ENCODE assay signal across 8 cellular contexts in the genomic region with DNA sequence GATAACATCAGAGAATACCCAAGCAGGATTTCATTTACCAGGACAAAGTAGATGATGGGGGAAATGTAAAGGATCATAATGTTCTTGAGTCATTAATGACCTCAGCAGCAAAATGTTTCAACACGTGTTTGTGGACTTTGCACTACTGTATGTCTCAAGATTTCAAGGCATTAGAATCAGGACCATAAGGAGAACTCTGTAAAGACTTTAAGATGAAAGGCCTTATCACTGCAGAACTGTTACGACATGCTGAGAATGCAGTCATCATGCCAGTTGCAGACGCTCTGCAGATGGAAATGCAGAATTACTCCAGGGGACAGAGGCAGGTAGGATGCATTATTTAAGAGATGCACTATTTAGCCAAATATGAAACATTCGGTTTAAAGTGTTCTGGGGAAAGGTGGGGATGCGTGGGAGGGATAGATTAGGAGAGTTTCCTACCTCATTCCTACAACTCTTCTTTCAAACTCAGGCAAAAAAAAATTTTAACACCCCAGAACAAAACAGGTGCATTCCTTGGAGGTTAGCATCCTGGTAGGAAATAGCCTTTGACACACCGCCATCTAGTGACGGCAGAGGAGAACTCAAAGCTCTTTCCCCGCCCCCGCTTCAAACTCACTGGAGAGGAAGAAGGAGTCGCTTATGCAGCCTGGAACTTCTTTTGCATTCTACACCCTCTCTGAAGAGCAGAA. TPM values are rescaled to one million over a fixed set of nuclear protein-coding genes. Genes with fewer than 3 reads are reported as not detected.
A peak's percentile ranks its signal among the peaks of the same experiment; 100 is the strongest.
DNase-seq lines count a peak whose midpoint lies in the region; ATAC-seq, FAIRE-seq and TF ChIP-seq lines count a peak whose summit lies in the region.

No MANE protein-coding gene starts in this region.

- H3K4me3 ChIP-seq in A549 (no peak overlapping the region), Loucy (ENCODE audit: low read length, poor library complexity, severe bottlenecking) (no peak overlapping the region), adipocyte (ENCODE audit: low read length) (no peak overlapping the region), retinal pigment epithelial cell (ENCODE audit: low read length) (no peak overlapping the region)

- no peaks in the 10 kb centered on the region for H3F3A ChIP-seq in Loucy (ENCODE audit: low read depth)

- H3K9ac ChIP-seq in Loucy (ENCODE audit: low read depth, low read length, poor library complexity, severe bottlenecking): no peak overlapping the region
- H3K9ac ChIP-seq in adipocyte (ENCODE audit: low read length): no peak overlapping the region

- H3K9me2 ChIP-seq in Loucy (replicated peaks; ENCODE audit: low read depth, low read length): no peaks in the 10 kb centered on the region

- H3K36me3 ChIP-seq in Loucy (ENCODE audit: insufficient read depth, low read length): no peaks in the 10 kb centered on the region
- no peaks in the 10 kb centered on the region for H3K36me3 ChIP-seq in adipocyte (ENCODE audit: control insufficient read depth, insufficient read depth, low read length, severe bottlenecking)

- peaks cover 6% of the 10 kb centered on the region for H3K27me3 ChIP-seq in Loucy (ENCODE audit: insufficient read depth, low read length, poor library complexity, severe bottlenecking)
- peaks cover 4% of the 10 kb centered on the region for H3K27me3 ChIP-seq in adipocyte (replicated peaks; ENCODE audit: control insufficient read depth, insufficient read depth, low read length)

- intact Hi-C loops in left ventricle myocardium superior (cut with micrococcal nuclease): loop anchor here (10.0 kb wide), 1 partner anchor 654 kb away; no protein-coding TSS in a partner anchor

- no peak for TF ChIP-seq EP300 in A549 (IDR thresholded peaks at IDR 0.05)

- no peak for FAIRE-seq in A549 (lab: Jason Lieb, UNC)

- peaks cover 6% of the 10 kb centered on the region; the same call in 2 of the 3 replicates for H3K4me1 ChIP-seq in A549
- no peaks in the 10 kb centered on the region for H3K4me1 ChIP-seq in Loucy (ENCODE audit: insufficient read depth, low read length, poor library complexity, severe bottlenecking)
- H3K4me1 ChIP-seq in adipocyte (ENCODE audit: control insufficient read depth, insufficient read depth, low read length): no peaks in the 10 kb centered on the region

- H3K79me2 ChIP-seq in Loucy (ENCODE audit: insufficient read depth, low read length): no peaks in the 10 kb centered on the region

- no peaks in the 10 kb centered on the region for H4K20me1 ChIP-seq in Loucy (ENCODE audit: insufficient read depth, low read length, poor library complexity, severe bottlenecking)

- TF ChIP-seq CTCF in A549 (IDR thresholded peaks at IDR 0.05) (peak; percentile 71), GM13976 (IDR thresholded peaks at IDR 0.05; ENCODE audit: borderline replicate concordance, control extremely low read depth, extremely low read depth, insufficient read depth, missing control alignments) (peak; percentile 71), Loucy (conservative IDR thresholded peaks at IDR 0.05; ENCODE audit: low read length) (peak; percentile 89), retinal pigment epithelial cell (conservative IDR thresholded peaks at IDR 0.05; ENCODE audit: low read depth, low read length) (peak; percentile 88)

- H3K4me2 ChIP-seq in A549 (0 out of 3 replicates have a peak overlapping the region, but pooled peaks have one; percentile 19), Loucy (ENCODE audit: low read depth, low read length, poor library complexity, severe bottlenecking) (no peak overlapping the region)

- 2% methylated on average over 10 of the region's 10 CpGs for WGBS in A549 (ENCODE audit: missing lambda C conversion rate)

- in situ Hi-C loops in GM13976 (cut with MboI; ENCODE audit: low sequenced_read_pairs, unreplicated experiment): loop anchor here (10.0 to 25.0 kb wide), 2 partner anchors 324 to 661 kb away; no protein-coding TSS in a partner anchor

- H3K9me3 ChIP-seq in A549: no peaks in the 10 kb centered on the region
- no peaks in the 10 kb centered on the region for H3K9me3 ChIP-seq in Loucy (ENCODE audit: insufficient read depth, low read depth, low read length)
- H3K9me3 ChIP-seq in adipocyte (ENCODE audit: control insufficient read depth, low read length): no peaks in the 10 kb centered on the region

- POLR2A ChIA-PET in A549 (lab: Yijun Ruan, JAX): interaction anchor here (0.7 kb wide), 1 partner anchor 202 kb away, joined by 4 read pairs; no protein-coding TSS in a partner anchor

- H3K27ac ChIP-seq in A549: no peak overlapping the region

- CTCF ChIA-PET in A549 (lab: Yijun Ruan, JAX): interaction anchor here (0.7 to 2.2 kb wide), 19 partner anchors 10 to 674 kb away, joined by 3 to 14 read pairs (median 3); no protein-coding TSS in a partner anchor

- TF ChIP-seq RAD21 in A549 (conservative IDR thresholded peaks at IDR 0.05 in 1 of 2, IDR thresholded peaks at IDR 0.05 in 1 of 2): peak; percentile 82 to 89

- ATAC-seq in A549: peak; percentile 91 to 94
- ATAC-seq in left ventricle myocardium superior: peak; percentile 74
- no peak for ATAC-seq in HG03460 (IDR thresholded peaks at IDR 0.05; ENCODE audit: unreplicated experiment)

- DNase-seq in A549 (ENCODE audit: low read depth in 1 of 2, low spot score in 1 of 2) (peak; percentile 51 to 67), GM13976 (ENCODE audit: low spot score) (peak; percentile 81), T follicular helper cell (ENCODE audit: low read depth) (peak; percentile 51), adipocyte (ENCODE audit: low read depth) (peak; percentile 92), left ventricle myocardium superior (peak; percentile 45), retinal pigment epithelial cell (ENCODE audit: low read depth) (peak; percentile 21)

- TF ChIP-seq POLR2A in A549 (IDR thresholded peaks at IDR 0.05; ENCODE audit: low read length): no peak

- H2AFZ ChIP-seq in Loucy (ENCODE audit: low read length): peak overlapping the region; percentile 52

TF ChIP-seq in A549, 52 proteins besides CTCF, POLR2A, EP300 and RAD21:
- TF ChIP-seq ZC3H11A (IDR thresholded peaks at IDR 0.05): no peak
- peak; percentile 68 for TF ChIP-seq SMC3 (IDR thresholded peaks at IDR 0.05)
- no peak for TF ChIP-seq CHD2 (IDR thresholded peaks at IDR 0.05; ENCODE audit: low read length, partially characterized antibody)
- no peak for TF ChIP-seq CEBPB (IDR thresholded peaks at IDR 0.05)
- TF ChIP-seq CBX2 (IDR thresholded peaks at IDR 0.05; ENCODE audit: borderline replicate concordance, low read depth): no peak

RNA-seq across cellular contexts. Expression of gene TOPAZ1, which starts 43.3 kb away (rescaled TPM):
- polyA plus RNA-seq in A549 (2011; rRNA removed) (not detected in 2 replicates), A549 (2017; fragmentation: RNase III; extraction: RNeasy Plus Mini Kit Qiagen cat#74134 plus additional on column Dnase treatment) (not detected in 3 replicates)
- not detected in 2 replicates for polyA plus RNA-seq in A549 (2012; cell fraction: cytosol; rRNA removed)
- polyA plus RNA-seq in A549 (2012; cell fraction: nucleus; rRNA removed): not detected in 2 replicates
- not detected in 2 replicates for polyA minus RNA-seq in A549 (2011; rRNA and poly(A)+ RNA removed)
- total RNA-seq in left ventricle myocardium superior: not detected

Comparison
In these comparisons a context has a peak if more than half of its experiments do, and no peak if none do; other contexts are left out.
1. DNase-seq: peak in every context shown above with its lines; median percentile 92 in adipocyte; 81 in GM13976; 59 in A549; 51 in T follicular helper cell; 45 in left ventricle myocardium superior; 21 in retinal pigment epithelial cell.